1 cellular context compared by ENCODE assay signal in the genomic region with DNA sequence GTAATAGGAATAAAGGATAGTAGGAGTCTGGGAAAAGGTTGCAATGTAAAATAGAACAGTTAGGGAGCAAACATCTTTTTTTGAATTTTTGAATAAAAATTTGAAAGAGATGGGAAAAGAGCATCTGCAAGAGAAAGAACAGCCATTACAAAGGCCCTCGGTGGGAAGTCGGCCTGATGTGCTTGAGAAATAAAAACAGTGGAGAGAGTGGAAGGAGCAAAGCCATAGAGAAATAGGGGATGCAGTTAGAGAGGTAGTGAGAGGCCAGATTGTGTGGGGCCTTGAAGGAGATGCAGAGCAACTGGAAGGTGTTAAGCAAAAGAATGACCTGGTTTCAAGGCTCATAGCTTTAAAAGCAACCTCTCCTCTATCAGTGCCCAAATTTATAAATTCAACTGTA.
A peak's percentile ranks its signal among the peaks of the same experiment; 100 is the strongest.
TF ChIP-seq lines count a peak whose summit lies in the region.

No MANE protein-coding gene starts in this region.

TF ChIP-seq in GM23338, 12 proteins besides CTCF, POLR2A, EP300 and RAD21 (continued from another document):
- TF ChIP-seq ZNF462 (CRISPR knock-in tag; IDR thresholded peaks at IDR 0.05), result peak; percentile 61; the same call in 1 of the 2 replicates
- no peak for TF ChIP-seq JUNB (IDR thresholded peaks at IDR 0.05; ENCODE audit: unreplicated experiment)
